1 cellular context compared by ENCODE assay signal in the genomic region with DNA sequence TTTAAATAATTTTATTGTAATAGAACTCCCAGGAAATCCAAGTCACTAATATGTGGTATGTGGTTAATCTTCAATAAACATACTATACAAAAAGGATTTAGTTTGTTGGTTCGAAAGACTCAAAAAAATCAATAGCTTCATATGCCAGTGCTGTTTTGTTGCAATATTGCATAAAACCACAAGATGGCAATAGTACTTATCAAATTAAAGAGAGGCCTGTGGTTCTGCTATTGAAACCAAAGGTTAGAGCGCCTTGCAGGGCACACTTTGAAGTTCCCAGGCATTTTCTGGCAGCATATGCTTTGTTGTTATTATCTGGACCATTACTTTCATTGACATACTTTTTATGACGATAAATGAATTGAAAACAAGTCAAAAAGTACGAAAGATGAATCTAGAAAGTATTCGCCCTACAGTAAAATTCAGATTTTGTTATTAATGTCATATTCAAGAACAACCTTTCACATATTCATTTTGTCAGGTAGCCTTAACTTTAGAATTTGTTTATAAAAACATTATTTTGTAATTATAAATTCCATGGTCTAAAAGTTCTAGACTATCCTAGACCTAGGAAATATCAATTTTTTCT.
TF ChIP-seq lines count a peak whose summit lies in the region.

No MANE protein-coding gene starts in this region.

TF ChIP-seq in GM23338, 12 proteins besides CTCF, POLR2A, EP300 and RAD21 (continued from another document):
- TF ChIP-seq, protein P1, sequence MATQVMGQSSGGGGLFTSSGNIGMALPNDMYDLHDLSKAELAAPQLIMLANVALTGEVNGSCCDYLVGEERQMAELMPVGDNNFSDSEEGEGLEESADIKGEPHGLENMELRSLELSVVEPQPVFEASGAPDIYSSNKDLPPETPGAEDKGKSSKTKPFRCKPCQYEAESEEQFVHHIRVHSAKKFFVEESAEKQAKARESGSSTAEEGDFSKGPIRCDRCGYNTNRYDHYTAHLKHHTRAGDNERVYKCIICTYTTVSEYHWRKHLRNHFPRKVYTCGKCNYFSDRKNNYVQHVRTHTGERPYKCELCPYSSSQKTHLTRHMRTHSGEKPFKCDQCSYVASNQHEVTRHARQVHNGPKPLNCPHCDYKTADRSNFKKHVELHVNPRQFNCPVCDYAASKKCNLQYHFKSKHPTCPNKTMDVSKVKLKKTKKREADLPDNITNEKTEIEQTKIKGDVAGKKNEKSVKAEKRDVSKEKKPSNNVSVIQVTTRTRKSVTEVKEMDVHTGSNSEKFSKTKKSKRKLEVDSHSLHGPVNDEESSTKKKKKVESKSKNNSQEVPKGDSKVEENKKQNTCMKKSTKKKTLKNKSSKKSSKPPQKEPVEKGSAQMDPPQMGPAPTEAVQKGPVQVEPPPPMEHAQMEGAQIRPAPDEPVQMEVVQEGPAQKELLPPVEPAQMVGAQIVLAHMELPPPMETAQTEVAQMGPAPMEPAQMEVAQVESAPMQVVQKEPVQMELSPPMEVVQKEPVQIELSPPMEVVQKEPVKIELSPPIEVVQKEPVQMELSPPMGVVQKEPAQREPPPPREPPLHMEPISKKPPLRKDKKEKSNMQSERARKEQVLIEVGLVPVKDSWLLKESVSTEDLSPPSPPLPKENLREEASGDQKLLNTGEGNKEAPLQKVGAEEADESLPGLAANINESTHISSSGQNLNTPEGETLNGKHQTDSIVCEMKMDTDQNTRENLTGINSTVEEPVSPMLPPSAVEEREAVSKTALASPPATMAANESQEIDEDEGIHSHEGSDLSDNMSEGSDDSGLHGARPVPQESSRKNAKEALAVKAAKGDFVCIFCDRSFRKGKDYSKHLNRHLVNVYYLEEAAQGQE (IDR thresholded peaks at IDR 0.05; ENCODE audit: unreplicated experiment) = no peak
- TF ChIP-seq ZNF114 (CRISPR knock-in tag; IDR thresholded peaks at IDR 0.05) = no peak
